ENCODE assay signal across 26 cellular contexts in genomic region chr4:79923290-79923689, GRCh38.
DNase-seq lines count a peak whose midpoint lies in the region; ATAC-seq and TF ChIP-seq lines count a peak whose summit lies in the region.
"Had no signal": no experiment of that assay in that cellular context is flagged by ENCODE, and none has a peak within 500 bp of the region (broad histone marks: within the 10 kb centered on the region; RNA-seq: fewer than 3 reads in every experiment).

No MANE protein-coding gene starts in this region.

- no peak for TF ChIP-seq POLR2A in body of pancreas (IDR thresholded peaks at IDR 0.05)

- 72 to 84% methylated on average over 2 of the region's 2 CpGs for WGBS in body of pancreas, 2 donors
- 84% methylated on average over 2 of the region's 2 CpGs for WGBS in SK-N-SH (ENCODE audit: low lambda C conversion rate)

- peaks cover 37% of the 10 kb centered on the region for H3F3A ChIP-seq in SK-N-SH (replicated peaks; ENCODE audit: insufficient read depth)

- TF ChIP-seq EP300 in SK-N-SH (IDR thresholded peaks at IDR 0.05; ENCODE audit: borderline replicate concordance in 1 of 2, low read depth in 1 of 2, low read length in 1 of 2) = no peak

- H2AFZ ChIP-seq in OCI-LY3 (ENCODE audit: low read depth, low read length) = 0 out of 2 replicates have a peak overlapping the region, but pooled peaks have one; percentile 57
- no peak overlapping the region for H2AFZ ChIP-seq in SK-N-SH (ENCODE audit: low read depth)
- H2AFZ ChIP-seq: GM23248, parathyroid adenoma, PC-9 had no signal

- TF ChIP-seq CTCF in HL-60 (IDR thresholded peaks at IDR 0.05; ENCODE audit: insufficient read depth, low read length) (no peak), OCI-LY3 (IDR thresholded peaks at IDR 0.05; ENCODE audit: low read depth, low read length) (no peak), body of pancreas (IDR thresholded peaks at IDR 0.05) (no peak), SK-N-SH (IDR thresholded peaks at IDR 0.05) (no peak)

- ATAC-seq in body of pancreas = no peak
- no peak for ATAC-seq in HG02870 (IDR thresholded peaks at IDR 0.05; ENCODE audit: unreplicated experiment)
- ATAC-seq in GM21423 (IDR thresholded peaks at IDR 0.05; ENCODE audit: unreplicated experiment) = no peak
- ATAC-seq: GM12878, Right ventricle myocardium inferior had no signal

- intact Hi-C loops in body of pancreas (cut with DNase I) = no loop called here

- TF ChIP-seq RAD21 in SK-N-SH (IDR thresholded peaks at IDR 0.05; ENCODE audit: low read length) = no peak

- H3K4me2 ChIP-seq in OCI-LY3 (ENCODE audit: low read length) (no peak overlapping the region), SK-N-SH (no peak overlapping the region)
- H3K4me2 ChIP-seq: PC-9 had no signal

- CTCF ChIA-PET in SK-N-SH (lab: Yijun Ruan, JAX) = interaction anchor here (0.6 kb wide), 1 partner anchor 971 kb away, joined by 3 read pairs; no protein-coding TSS in a partner anchor

- H4K20me1 ChIP-seq in OCI-LY3 (ENCODE audit: insufficient read depth, low read length) (no peaks in the 10 kb centered on the region), SK-N-SH (ENCODE audit: insufficient read depth) (no peaks in the 10 kb centered on the region)

- H3K79me2 ChIP-seq in OCI-LY3 (ENCODE audit: low read length) (no peaks in the 10 kb centered on the region), SK-N-SH (ENCODE audit: insufficient read depth) (peaks cover 10% of the 10 kb centered on the region; the same call in 1 of the 2 replicates)
- H3K79me2 ChIP-seq: parathyroid adenoma had no signal

- H3K4me3 ChIP-seq in HL-60 (replicated peaks; ENCODE audit: insufficient read depth, low read length) = no peak overlapping the region
- no peak overlapping the region for H3K4me3 ChIP-seq in OCI-LY3 (ENCODE audit: low read length)
- H3K4me3 ChIP-seq in body of pancreas = no peak overlapping the region
- H3K4me3 ChIP-seq in SK-N-SH (ENCODE audit: low read depth in 2 of 2, low read length in 1 of 2) = no peak overlapping the region
- H3K4me3 ChIP-seq: adrenal gland, GM12878, GM23248, PC-9, upper lobe of left lung had no signal

- no peaks in the 10 kb centered on the region for H3K4me1 ChIP-seq in OCI-LY3 (ENCODE audit: low read length)
- H3K4me1 ChIP-seq in body of pancreas = no peaks in the 10 kb centered on the region
- no peaks in the 10 kb centered on the region; a peak in 1 of 4 replicates for H3K4me1 ChIP-seq in SK-N-SH (ENCODE audit: control insufficient read depth in 1 of 2, insufficient read depth in 2 of 2, low read depth in 1 of 2, low read length in 1 of 2)
- H3K4me1 ChIP-seq: adrenal gland, parathyroid adenoma, upper lobe of left lung had no signal

- H3K27me3 ChIP-seq in HL-60 (ENCODE audit: insufficient read depth, poor library complexity, severe bottlenecking) = no peaks in the 10 kb centered on the region
- H3K27me3 ChIP-seq in OCI-LY3 (ENCODE audit: low read depth, low read length) = no peaks in the 10 kb centered on the region
- H3K27me3 ChIP-seq in body of pancreas = no peaks in the 10 kb centered on the region
- no peaks in the 10 kb centered on the region for H3K27me3 ChIP-seq in SK-N-SH (ENCODE audit: insufficient read depth)
- H3K27me3 ChIP-seq: adrenal gland, upper lobe of left lung had no signal

- H3K9ac ChIP-seq in OCI-LY3 (ENCODE audit: low read length) = no peak overlapping the region
- no peak overlapping the region for H3K9ac ChIP-seq in SK-N-SH
- H3K9ac ChIP-seq: GM23248, parathyroid adenoma had no signal

- H3K9me3 ChIP-seq in OCI-LY3 (ENCODE audit: insufficient read depth, low read length) (no peaks in the 10 kb centered on the region), body of pancreas (no peaks in the 10 kb centered on the region), SK-N-SH (no peaks in the 10 kb centered on the region)
- H3K9me3 ChIP-seq: adrenal gland, upper lobe of left lung had no signal

- no peaks in the 10 kb centered on the region for H3K9me2 ChIP-seq in SK-N-SH

- DNase-seq in CMK (ENCODE audit: low read depth) = peak; percentile 20
- peak; percentile 18 to 34 for DNase-seq in HL-60 (ENCODE audit: low read depth in 1 of 2, low spot score in 1 of 2)
- DNase-seq in foreskin melanocyte = peak; percentile 26
- no peak for DNase-seq in body of pancreas
- no peak for DNase-seq in SK-N-SH
- DNase-seq: activated CD4-positive, alpha-beta T cell treated with anti-CD3 and anti-CD28 coated beads, Interleukin-2, amount 50 U/mL, for 4 hours; activated CD4-positive, CD25-positive, alpha-beta regulatory T cell; activated naive CD4-positive, alpha-beta T cell treated with anti-CD3 and anti-CD28 coated beads for 36 hours; adrenal gland; C1 segment of cervical spinal cord; Calu3; glutamatergic neuron; GM23248; NCI-H2081; NCI-H345; nephron progenitor cell; PC-9; stimulated activated CD4-positive, alpha-beta T cell treated with anti-CD3 and anti-CD28 coated beads, Interleukin-4, amount 100 ng/mL, for 1 hour; T-helper 9 cell; upper lobe of left lung had no signal

- POLR2A ChIA-PET in SK-N-SH (lab: Yijun Ruan, JAX) = no interaction called here

- H3K27ac ChIP-seq in HL-60 (replicated peaks) (no peak overlapping the region), OCI-LY3 (ENCODE audit: low read length) (no peak overlapping the region), body of pancreas (no peak overlapping the region), SK-N-SH (ENCODE audit: low read depth in 2 of 2, low read length in 1 of 2) (no peak overlapping the region)
- H3K27ac ChIP-seq: adrenal gland, GM23248, parathyroid adenoma, PC-9, upper lobe of left lung had no signal

- no peaks in the 10 kb centered on the region for H3K36me3 ChIP-seq in OCI-LY3 (replicated peaks; ENCODE audit: low read depth, low read length)
- no peaks in the 10 kb centered on the region for H3K36me3 ChIP-seq in body of pancreas (replicated peaks in 1 of 2; ENCODE audit: insufficient read depth in 1 of 2, low read depth in 2 of 2)
- peaks cover 18 to 38% of the 10 kb centered on the region in 2 experiments for H3K36me3 ChIP-seq in SK-N-SH (replicated peaks in 1 of 2; ENCODE audit: control insufficient read depth in 1 of 2, insufficient read depth in 2 of 2, low read length in 1 of 2)
- H3K36me3 ChIP-seq: adrenal gland, upper lobe of left lung had no signal

TF ChIP-seq in SK-N-SH, 30 proteins besides CTCF, POLR2A, EP300 and RAD21:
- no peak for TF ChIP-seq NFIC (IDR thresholded peaks at IDR 0.05; ENCODE audit: borderline replicate concordance)
- TF ChIP-seq MAX (IDR thresholded peaks at IDR 0.05; ENCODE audit: low read depth) = no peak
- no peak for TF ChIP-seq NRF1 (IDR thresholded peaks at IDR 0.05; ENCODE audit: low read depth, low read length)

Comparison
In these comparisons a context has a peak if more than half of its experiments do, and no peak if none do; other contexts are left out.
1. DNase-seq: peak in CMK (single experiment), HL-60 (2 of 2) and foreskin melanocyte (single experiment); none in body of pancreas (0 of 4) and SK-N-SH (single experiment).